ENCODE assay signal across 8 cellular contexts in the genomic region with DNA sequence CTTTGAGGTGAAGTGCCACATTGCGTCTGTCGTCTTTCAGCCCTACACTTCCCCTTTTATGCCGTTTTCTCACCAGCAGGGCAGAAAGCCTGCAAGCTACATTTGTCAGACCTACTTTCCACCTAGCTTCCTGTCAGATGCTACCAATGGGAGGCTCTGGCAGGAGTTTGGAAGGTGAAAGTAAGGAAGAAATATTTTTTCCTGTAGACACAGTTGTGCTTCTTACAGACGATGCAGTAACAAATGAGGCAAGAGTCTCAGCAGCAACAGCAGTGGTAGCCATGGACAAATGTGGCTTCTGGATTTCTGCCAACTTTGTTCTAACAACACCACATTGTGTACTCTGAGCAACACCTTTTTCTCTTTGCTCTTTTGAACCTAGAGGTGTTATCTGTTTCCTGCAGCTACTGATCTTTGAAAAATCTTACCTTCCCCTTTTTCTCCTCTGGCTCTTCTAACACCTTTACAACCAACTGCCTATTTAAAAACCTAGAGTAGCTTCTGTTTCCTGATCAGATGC.
A peak's percentile ranks its signal among the peaks of the same experiment; 100 is the strongest.
DNase-seq lines count a peak whose midpoint lies in the region; ATAC-seq, FAIRE-seq and TF ChIP-seq lines count a peak whose summit lies in the region.

No MANE protein-coding gene starts in this region.

- H3K27ac Mint-ChIP-seq in T-helper 1 cell treated with Interleukin-12 subunit alpha and Interleukin-12 subunit beta and Interleukin-4 antibody, amounts not matched to agents 30 μg/mL and 1 μg/mL, for 36 hours: peak overlapping the region; percentile 74
- no peak overlapping the region for H3K27ac Mint-ChIP-seq in endodermal cell

- peak; percentile 18 for FAIRE-seq in GM19239 (lab: Jason Lieb, UNC)

- H3K4me1 ChIP-seq in endodermal cell (ENCODE audit: control insufficient read depth, insufficient read depth, low read length) (peaks cover 9% of the 10 kb centered on the region), vagina (peaks cover 8% of the 10 kb centered on the region)

- peaks cover 3% of the 10 kb centered on the region for H3K36me3 Mint-ChIP-seq in T-helper 1 cell treated with Interleukin-12 subunit alpha and Interleukin-12 subunit beta and Interleukin-4 antibody, amounts not matched to agents 30 μg/mL and 1 μg/mL, for 36 hours (ENCODE audit: low read depth)
- no peaks in the 10 kb centered on the region for H3K36me3 Mint-ChIP-seq in endodermal cell (ENCODE audit: low read depth)

- H3K9ac ChIP-seq in endodermal cell (ENCODE audit: extremely low read depth, low read length, poor library complexity, severe bottlenecking): no peak overlapping the region

- H3K9me3 Mint-ChIP-seq in T-helper 1 cell treated with Interleukin-12 subunit alpha and Interleukin-12 subunit beta and Interleukin-4 antibody, amounts not matched to agents 30 μg/mL and 1 μg/mL, for 36 hours: no peaks in the 10 kb centered on the region
- H3K9me3 Mint-ChIP-seq in endodermal cell: peaks cover 2% of the 10 kb centered on the region

- ATAC-seq in HG03175 (IDR thresholded peaks at IDR 0.05; ENCODE audit: unreplicated experiment): peak; percentile 90

- H3K36me3 ChIP-seq in endodermal cell (ENCODE audit: control insufficient read depth, insufficient read depth, low read length) (no peaks in the 10 kb centered on the region), vagina (no peaks in the 10 kb centered on the region)

- no peak for TF ChIP-seq POLR2A in vagina (IDR thresholded peaks at IDR 0.05)

- no peaks in the 10 kb centered on the region for H3K9me3 ChIP-seq in endodermal cell (ENCODE audit: control insufficient read depth, low read length)
- no peaks in the 10 kb centered on the region for H3K9me3 ChIP-seq in vagina

- no peaks in the 10 kb centered on the region for H3K27me3 ChIP-seq in endodermal cell (ENCODE audit: control insufficient read depth, insufficient read depth, low read length, poor library complexity, severe bottlenecking)
- no peaks in the 10 kb centered on the region for H3K27me3 ChIP-seq in vagina

- peaks cover 18% of the 10 kb centered on the region for H3K4me1 Mint-ChIP-seq in T-helper 1 cell treated with Interleukin-12 subunit alpha and Interleukin-12 subunit beta and Interleukin-4 antibody, amounts not matched to agents 30 μg/mL and 1 μg/mL, for 36 hours (ENCODE audit: low read depth)
- peaks cover 23% of the 10 kb centered on the region for H3K4me1 Mint-ChIP-seq in endodermal cell

- TF ChIP-seq CTCF in endodermal cell (conservative IDR thresholded peaks at IDR 0.05) (peak; percentile 56), vagina (IDR thresholded peaks at IDR 0.05) (no peak)

- intact Hi-C loops in cardiac septum (cut with DNase I) (no loop called here), vagina (cut with DNase I) (no loop called here)

- peak; percentile 77 to 82 for DNase-seq in AML-193 (lab: John Stamatoyannopoulos, UW)
- no peak for DNase-seq in GM19239 (ENCODE audit: insufficient read length, low spot score)
- DNase-seq in endodermal cell: peak; percentile 62
- no peak for DNase-seq in cardiac septum (ENCODE audit: low spot score)
- no peak for DNase-seq in NCI-H2107 treated with DMSO at 0.1 percent for 48 hours (lab: John Stamatoyannopoulos, UW; ENCODE audit: unreplicated experiment)
- no peak for DNase-seq in vagina (ENCODE audit: extremely low spot score in 2 of 2)

- H3K27me3 Mint-ChIP-seq in T-helper 1 cell treated with Interleukin-12 subunit alpha and Interleukin-12 subunit beta and Interleukin-4 antibody, amounts not matched to agents 30 μg/mL and 1 μg/mL, for 36 hours (ENCODE audit: low read depth): peaks cover 3% of the 10 kb centered on the region
- H3K27me3 Mint-ChIP-seq in endodermal cell (ENCODE audit: insufficient read depth): no peaks in the 10 kb centered on the region

- H3K4me3 Mint-ChIP-seq in T-helper 1 cell treated with Interleukin-12 subunit alpha and Interleukin-12 subunit beta and Interleukin-4 antibody, amounts not matched to agents 30 μg/mL and 1 μg/mL, for 36 hours: peak overlapping the region; percentile 6
- no peak overlapping the region for H3K4me3 Mint-ChIP-seq in endodermal cell

- H3K4me3 ChIP-seq in endodermal cell (ENCODE audit: low read length) (no peak overlapping the region), vagina (no peak overlapping the region)

- H3K27ac ChIP-seq in endodermal cell (ENCODE audit: low read depth, low read length) (no peak overlapping the region), vagina (no peak overlapping the region)

- WGBS in endodermal cell (ENCODE audit: insufficient coverage in 1 of 2, insufficient read length in 1 of 2), 2 experiments: 70 to 80% methylated on average over 1 to 4 of the region's 4 CpGs

Comparison
In these comparisons a context has a peak if more than half of its experiments do, and no peak if none do; other contexts are left out.
1. DNase-seq: peak in AML-193 (2 of 2) and endodermal cell (single experiment); none in GM19239 (single experiment), cardiac septum (single experiment), NCI-H2107 treated with DMSO at 0.1 percent for 48 hours (single experiment) and vagina (0 of 2).